Comparison of ENCODE assay signal across 21 cellular contexts in the genomic region with DNA sequence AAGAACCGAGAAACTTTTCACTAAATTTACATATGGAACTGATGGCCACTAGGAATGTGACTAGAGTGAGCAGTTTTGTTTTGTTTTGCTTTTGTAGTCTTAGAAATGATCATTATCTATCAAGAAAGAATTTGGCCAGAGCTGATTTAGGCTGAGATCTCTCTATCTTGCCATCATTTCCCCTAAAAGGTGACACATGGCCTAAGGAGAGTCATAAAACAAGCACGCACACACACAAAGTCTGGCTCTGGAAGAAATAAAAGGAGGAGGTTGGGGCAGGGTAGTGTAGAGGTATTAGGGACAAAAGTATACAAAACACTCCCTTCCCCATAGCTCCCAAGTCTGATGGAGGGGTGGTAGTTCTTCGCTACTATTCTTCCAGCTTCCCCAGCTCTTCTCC. TPM values are rescaled to one million over a fixed set of nuclear protein-coding genes. Genes with fewer than 3 reads are reported as not detected.
A peak's percentile ranks its signal among the peaks of the same experiment; 100 is the strongest.
DNase-seq lines count a peak whose midpoint lies in the region; ATAC-seq lines count a peak whose summit lies in the region.
"Had no signal": no experiment of that assay in that cellular context is flagged by ENCODE, and none has a peak within 500 bp of the region (broad histone marks: within the 10 kb centered on the region; RNA-seq: fewer than 3 reads in every experiment).

No MANE protein-coding gene starts in this region.

- H3K79me2 ChIP-seq in GM23248 (ENCODE audit: insufficient read depth), result no peaks in the 10 kb centered on the region

- H3K36me3 Mint-ChIP-seq in activated CD4-positive, alpha-beta T cell treated with anti-CD3 and anti-CD28 coated beads for 36 hours (ENCODE audit: low read depth), result peaks cover 66% of the 10 kb centered on the region
- peaks cover 30% of the 10 kb centered on the region for H3K36me3 Mint-ChIP-seq in natural killer cell treated with Interleukin-12 subunit alpha and Interleukin-12 subunit beta and Interleukin-15 and Interleukin-18, amount 100 ng/mL, for 72 hours

- WGBS in GM23248 (ENCODE audit: low coverage in 1 of 2, low lambda C conversion rate in 2 of 2, missing lambda C conversion rate in 2 of 2), 2 experiments, result 66 to 72% methylated on average over 3 of the region's 3 CpGs

- intact Hi-C loops in activated CD4-positive, alpha-beta T cell treated with anti-CD3 and anti-CD28 coated beads for 36 hours (cut with DNase I, micrococcal nuclease), result no loop called here

- H3K4me2 ChIP-seq in GM23248 (ENCODE audit: unreplicated experiment), result no peak overlapping the region

- no peaks in the 10 kb centered on the region for H3K27me3 ChIP-seq in GM23248 (replicated peaks; ENCODE audit: insufficient read depth)
- H3K27me3 ChIP-seq in effector memory CD4-positive, alpha-beta T cell (replicated peaks; ENCODE audit: control insufficient read depth, insufficient read depth, low read length, poor library complexity, severe bottlenecking), result no peaks in the 10 kb centered on the region
- H3K27me3 ChIP-seq: ovary, Peyer's patch had no signal

- POLR2A ChIA-PET in activated CD4-positive, alpha-beta T cell treated with anti-CD3 and anti-CD28 coated beads for 36 hours (lab: Charles Lee), result no interaction called here

- no peaks in the 10 kb centered on the region for H3K27me3 Mint-ChIP-seq in activated CD4-positive, alpha-beta T cell treated with anti-CD3 and anti-CD28 coated beads for 36 hours
- H3K27me3 Mint-ChIP-seq in natural killer cell treated with Interleukin-12 subunit alpha and Interleukin-12 subunit beta and Interleukin-15 and Interleukin-18, amount 100 ng/mL, for 72 hours, result no peaks in the 10 kb centered on the region

- no peak overlapping the region for H3K27ac ChIP-seq in GM23248
- peak overlapping the region; percentile 35 for H3K27ac ChIP-seq in effector memory CD4-positive, alpha-beta T cell (ENCODE audit: insufficient read depth, low read length, poor library complexity, severe bottlenecking)
- H3K27ac ChIP-seq: foreskin keratinocyte, ovary, Peyer's patch had no signal

- no peaks in the 10 kb centered on the region for H4K20me1 ChIP-seq in GM23248 (ENCODE audit: insufficient read depth)

- no peaks in the 10 kb centered on the region for H3K9me3 ChIP-seq in GM23248 (ENCODE audit: low read depth)
- no peaks in the 10 kb centered on the region for H3K9me3 ChIP-seq in effector memory CD4-positive, alpha-beta T cell (ENCODE audit: control insufficient read depth, low read length)
- H3K9me3 ChIP-seq: ovary, Peyer's patch had no signal

- ATAC-seq in activated CD4-positive, alpha-beta T cell treated with anti-CD3 and anti-CD28 coated beads for 36 hours, result no peak
- ATAC-seq in natural killer cell treated with Interleukin-12 subunit alpha and Interleukin-12 subunit beta and Interleukin-15 and Interleukin-18, amount 100 ng/mL, for 72 hours, result no peak
- no peak for ATAC-seq in HG03039 (IDR thresholded peaks at IDR 0.05; ENCODE audit: unreplicated experiment)
- ATAC-seq: foreskin keratinocyte, left lobe of liver had no signal

- CTCF ChIA-PET in activated CD4-positive, alpha-beta T cell treated with anti-CD3 and anti-CD28 coated beads for 36 hours (lab: Charles Lee), result interaction anchor here (0.6 to 4.9 kb wide), 8 partner anchors 19 to 112 kb away, joined by 3 to 30 read pairs (median 4); no protein-coding TSS in a partner anchor

- no peak overlapping the region for H2AFZ ChIP-seq in GM23248

- H3K9ac ChIP-seq in GM23248, result no peak overlapping the region

- peaks cover 85% of the 10 kb centered on the region for H3K4me1 Mint-ChIP-seq in activated CD4-positive, alpha-beta T cell treated with anti-CD3 and anti-CD28 coated beads for 36 hours
- H3K4me1 Mint-ChIP-seq in natural killer cell treated with Interleukin-12 subunit alpha and Interleukin-12 subunit beta and Interleukin-15 and Interleukin-18, amount 100 ng/mL, for 72 hours (ENCODE audit: low read depth in 2 of 2), result peaks cover 63% of the 10 kb centered on the region in 2 donors

- peak overlapping the region; percentile 71 for H3K27ac Mint-ChIP-seq in activated CD4-positive, alpha-beta T cell treated with anti-CD3 and anti-CD28 coated beads for 36 hours
- peak overlapping the region; percentile 62 to 92 for H3K27ac Mint-ChIP-seq in natural killer cell treated with Interleukin-12 subunit alpha and Interleukin-12 subunit beta and Interleukin-15 and Interleukin-18, amount 100 ng/mL, for 72 hours

- no peak for DNase-seq in activated CD4-positive, alpha-beta T cell treated with anti-CD3 and anti-CD28 coated beads for 36 hours
- no peak for DNase-seq in activated CD4-positive, alpha-beta T cell treated with anti-CD3 and anti-CD28 coated beads, Interleukin-2, amount 50 U/mL, for 4 hours
- DNase-seq in GM23248 (peak; percentile 20), DMS153 (lab: John Stamatoyannopoulos, UW) (no peak), epidermal melanocyte (ENCODE audit: insufficient read length, low spot score) (no peak)
- DNase-seq in effector memory CD4-positive, alpha-beta T cell, result no peak
- no peak for DNase-seq in natural killer cell treated with Interleukin-12 subunit alpha and Interleukin-12 subunit beta and Interleukin-15 and Interleukin-18, amount 100 ng/mL, for 72 hours (ENCODE audit: low spot score)
- DNase-seq: activated CD8-positive, alpha-beta memory T cell treated with anti-CD3 and anti-CD28 coated beads for 24 hours; activated effector memory CD4-positive, alpha-beta T cell treated with anti-CD3 and anti-CD28 coated beads, Interleukin-2, amount 50 U/mL, for 16 hours; DND-41; foreskin keratinocyte; NCI-H1417 treated with DMSO at 0.1 percent for 48 hours; NCI-H2171 treated with DMSO at 0.1 percent for 48 hours; NCI-H774; ovary; Peyer's patch; stimulated activated CD4-positive, alpha-beta T cell treated with anti-CD3 and anti-CD28 coated beads, Interleukin-4, amount 100 ng/mL, for 24 hours; SW 1271 had no signal

- in situ Hi-C loops in GM23248 (cut with MboI), result no loop called here

- H3K4me3 Mint-ChIP-seq in activated CD4-positive, alpha-beta T cell treated with anti-CD3 and anti-CD28 coated beads for 36 hours, result no peak overlapping the region
- H3K4me3 Mint-ChIP-seq in natural killer cell treated with Interleukin-12 subunit alpha and Interleukin-12 subunit beta and Interleukin-15 and Interleukin-18, amount 100 ng/mL, for 72 hours, result no peak overlapping the region

- H3F3A ChIP-seq in GM23248 (ENCODE audit: insufficient read depth), result peaks cover 6% of the 10 kb centered on the region; the same call in 1 of the 2 replicates

- H3K4me1 ChIP-seq in GM23248 (ENCODE audit: insufficient read depth), result peaks cover 21% of the 10 kb centered on the region
- H3K4me1 ChIP-seq in effector memory CD4-positive, alpha-beta T cell (ENCODE audit: control insufficient read depth, insufficient read depth, low read length, poor library complexity, severe bottlenecking), result peaks cover 9% of the 10 kb centered on the region
- H3K4me1 ChIP-seq: foreskin keratinocyte, Peyer's patch had no signal

- no peaks in the 10 kb centered on the region for H3K36me3 ChIP-seq in GM23248 (ENCODE audit: low read depth)
- peaks cover 58% of the 10 kb centered on the region for H3K36me3 ChIP-seq in effector memory CD4-positive, alpha-beta T cell (ENCODE audit: control insufficient read depth, insufficient read depth, low read length)
- H3K36me3 ChIP-seq: ovary, Peyer's patch had no signal

- peaks cover 12% of the 10 kb centered on the region for H3K9me3 Mint-ChIP-seq in activated CD4-positive, alpha-beta T cell treated with anti-CD3 and anti-CD28 coated beads for 36 hours (ENCODE audit: low read depth)
- peaks cover 3% of the 10 kb centered on the region for H3K9me3 Mint-ChIP-seq in natural killer cell treated with Interleukin-12 subunit alpha and Interleukin-12 subunit beta and Interleukin-15 and Interleukin-18, amount 100 ng/mL, for 72 hours

- no peak overlapping the region for H3K4me3 ChIP-seq in GM23248
- no peak overlapping the region for H3K4me3 ChIP-seq in effector memory CD4-positive, alpha-beta T cell (ENCODE audit: insufficient read depth, low read depth, low read length, poor library complexity, severe bottlenecking)
- H3K4me3 ChIP-seq: ovary, Peyer's patch had no signal

- no peaks in the 10 kb centered on the region for H3K9me2 ChIP-seq in GM23248 (ENCODE audit: insufficient read depth)

RNA-seq across cellular contexts. Expression of a gene that starts 56.4 kb away (rescaled TPM):
- total RNA-seq in activated CD4-positive, alpha-beta T cell treated with anti-CD3 and anti-CD28 coated beads for 36 hours, result 10 to 100 TPM; 60.0 to 67.0 TPM
- 2.7 and 3.2 TPM in 2 replicates for total RNA-seq in GM23248 (2014; rRNA removed; shearing (Covaris generic))
- polyA plus RNA-seq in GM23248 (2016; fragmentation: Nextera tagmentation; extraction: Ambion mirVana), result 3.0 and 3.3 TPM in 2 replicates
- 10 to 100 TPM; 58.7 to 88.4 TPM for total RNA-seq in natural killer cell treated with Interleukin-12 subunit alpha and Interleukin-12 subunit beta and Interleukin-15 and Interleukin-18, amount 100 ng/mL, for 72 hours
- total RNA-seq: A172 had no signal
- polyA plus RNA-seq: foreskin keratinocyte had no signal

Comparison
In these comparisons a context has a peak if more than half of its experiments do, and no peak if none do; other contexts are left out.
1. RNA of a gene that starts 56.4 kb away (total RNA-seq): 58.7 to 88.4 TPM in natural killer cell treated with Interleukin-12 subunit alpha and Interleukin-12 subunit beta and Interleukin-15 and Interleukin-18, amount 100 ng/mL, for 72 hours and 60.0 to 67.0 TPM in activated CD4-positive, alpha-beta T cell treated with anti-CD3 and anti-CD28 coated beads for 36 hours; 2.7 to 3.2 TPM in GM23248; every median in the first group is over 10 times any median in the second.